In the genomic region with DNA sequence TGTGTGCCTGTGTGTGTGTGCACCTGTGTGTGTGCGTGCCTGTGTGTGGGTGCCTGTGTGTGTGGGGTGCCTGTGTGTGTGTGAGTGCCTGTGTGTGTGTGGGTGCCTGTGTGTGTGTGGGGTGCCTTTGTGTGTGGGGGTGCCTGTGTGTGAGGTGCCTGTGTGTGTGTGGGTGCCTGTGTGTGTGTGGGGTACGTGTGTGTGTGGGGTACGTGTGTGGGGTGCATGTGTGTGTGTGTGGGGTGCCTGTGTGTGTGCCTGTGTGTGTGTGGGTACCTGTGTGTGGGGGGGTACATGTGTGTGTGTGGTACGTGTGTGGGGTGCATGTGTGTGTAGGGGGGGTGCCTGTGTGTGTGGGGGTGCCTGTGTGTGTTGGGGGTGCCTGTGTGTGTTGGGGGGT, we compare ENCODE assay signal across 15 cellular contexts.
"Had no signal": no experiment of that assay in that cellular context is flagged by ENCODE, and none has a peak within 500 bp of the region (broad histone marks: within the 10 kb centered on the region; RNA-seq: fewer than 3 reads in every experiment).

No MANE protein-coding gene starts in this region.

- H3K4me3 ChIP-seq: gastroesophageal sphincter, stomach, thyroid gland, uterus had no signal

- H3K27me3 ChIP-seq: gastroesophageal sphincter, thyroid gland, uterus had no signal

- H3K4me3 Mint-ChIP-seq: activated CD8-positive, alpha-beta memory T cell treated with anti-CD3 and anti-CD28 coated beads, Interleukin-2, amount 10 ng/mL, durations not matched to agents 7 days and 5 days; activated T-cell treated with anti-CD3 and anti-CD28 coated beads, Interleukin-2, amount 50 U/mL, for 24 hours had no signal

- H3K27ac Mint-ChIP-seq: activated CD8-positive, alpha-beta memory T cell treated with anti-CD3 and anti-CD28 coated beads, Interleukin-2, amount 10 ng/mL, durations not matched to agents 7 days and 5 days; activated T-cell treated with anti-CD3 and anti-CD28 coated beads, Interleukin-2, amount 50 U/mL, for 24 hours; natural killer cell treated with Interleukin-12 subunit alpha and Interleukin-12 subunit beta and Interleukin-15 and Interleukin-18, amount 100 ng/mL, for 72 hours had no signal

- H3K36me3 ChIP-seq: gastroesophageal sphincter, stomach, thyroid gland, uterus had no signal

- H3K27ac ChIP-seq: gastroesophageal sphincter, stomach, thyroid gland, uterus had no signal

- H3K36me3 Mint-ChIP-seq: activated CD8-positive, alpha-beta memory T cell treated with anti-CD3 and anti-CD28 coated beads, Interleukin-2, amount 10 ng/mL, durations not matched to agents 7 days and 5 days; activated naive CD8-positive, alpha-beta T cell treated with anti-CD3 and anti-CD28 coated beads, Interleukin-2, amount 10 ng/mL, durations not matched to agents 7 days and 5 days; natural killer cell treated with Interleukin-12 subunit alpha and Interleukin-12 subunit beta and Interleukin-15 and Interleukin-18, amount 100 ng/mL, for 72 hours had no signal

- H3K9me3 ChIP-seq: gastroesophageal sphincter, stomach, thyroid gland, uterus had no signal

- H3K9me3 Mint-ChIP-seq: activated naive CD8-positive, alpha-beta T cell treated with anti-CD3 and anti-CD28 coated beads, Interleukin-2, amount 10 ng/mL, durations not matched to agents 7 days and 5 days; activated T-cell treated with anti-CD3 and anti-CD28 coated beads, Interleukin-2, amount 50 U/mL, for 24 hours; natural killer cell treated with Interleukin-12 subunit alpha and Interleukin-12 subunit beta and Interleukin-15 and Interleukin-18, amount 100 ng/mL, for 72 hours had no signal

- DNase-seq: activated CD4-positive, alpha-beta T cell treated with anti-CD3 and anti-CD28 coated beads, Interleukin-2, amount 50 U/mL, for 48 hours; activated effector memory CD4-positive, alpha-beta T cell treated with Interleukin-2 at 50 U/mL for 16 hours; activated naive CD8-positive, alpha-beta T cell treated with anti-CD3 and anti-CD28 coated beads, Interleukin-2, amount 10 ng/mL, durations not matched to agents 7 days and 5 days; activated T-cell treated with anti-CD3 and anti-CD28 coated beads, Interleukin-2, amount 50 U/mL, for 24 hours; aorta; islet precursor cell; mammary epithelial cell; stimulated activated CD4-positive, alpha-beta T cell treated with anti-CD3 and anti-CD28 coated beads, Interleukin-12 subunit alpha, Interleukin-12 subunit beta, amount 100 ng/mL, for 4 hours; stimulated activated CD4-positive, alpha-beta T cell treated with anti-CD3 and anti-CD28 coated beads, Interleukin-2, amount 100 ng/mL, for 48 hours; stomach; thyroid gland had no signal
